ENCODE assay signal across 9 cellular contexts in the genomic region with DNA sequence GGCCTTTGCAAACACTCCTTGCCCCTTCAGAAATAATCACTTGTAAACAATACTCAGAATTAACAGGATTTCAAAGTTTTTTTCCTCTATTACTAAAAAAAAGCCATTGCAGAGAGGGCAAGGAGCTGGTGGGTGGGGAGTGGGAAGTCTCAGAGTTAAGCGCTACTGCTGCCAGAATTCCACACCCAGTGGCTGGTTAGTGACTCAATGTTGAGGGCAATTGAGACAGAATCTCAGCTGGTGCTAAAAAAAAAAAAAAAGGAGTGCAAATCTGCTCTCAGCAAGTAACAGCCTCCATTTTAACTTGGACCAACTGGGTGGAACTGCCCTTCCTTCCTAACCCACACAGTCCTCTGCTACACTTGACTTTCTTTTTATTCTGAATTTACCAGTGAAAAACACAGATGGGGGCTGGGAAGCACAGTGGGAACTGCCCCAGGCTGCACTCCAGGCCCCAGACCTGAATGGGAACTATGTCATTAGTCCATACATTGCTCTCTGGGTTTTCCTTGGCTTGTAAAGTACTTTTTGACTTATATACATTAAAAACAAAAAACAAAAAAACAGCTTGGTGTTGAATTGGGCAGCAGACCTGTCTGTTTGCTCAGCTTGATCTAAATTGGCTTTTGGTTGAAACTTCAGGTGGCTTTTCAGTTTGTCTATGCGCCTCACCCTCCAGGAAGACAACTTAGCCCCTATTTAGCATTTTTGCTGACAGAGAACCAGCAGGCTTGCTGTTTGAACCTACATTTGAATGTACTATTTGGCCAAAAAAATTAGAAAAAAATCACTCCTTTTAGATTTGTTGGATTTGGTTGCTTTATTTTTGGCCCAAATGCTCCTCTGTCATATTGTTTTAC.
DNase-seq lines count a peak whose midpoint lies in the region; ATAC-seq and TF ChIP-seq lines count a peak whose summit lies in the region.
"Had no signal": no experiment of that assay in that cellular context is flagged by ENCODE, and none has a peak within 500 bp of the region (broad histone marks: within the 10 kb centered on the region; RNA-seq: fewer than 3 reads in every experiment).

No MANE protein-coding gene starts in this region.

- in situ Hi-C loops in G401 (cut with HindIII; ENCODE audit: low sequenced_read_pairs): no loop called here

- H3K27me3 ChIP-seq in esophagus (ENCODE audit: control insufficient read depth in 1 of 2, insufficient read depth in 2 of 2, low read length in 2 of 2): no peaks in the 10 kb centered on the region
- no peaks in the 10 kb centered on the region for H3K27me3 ChIP-seq in parathyroid adenoma (ENCODE audit: control insufficient read depth, insufficient read depth, low read length)
- H3K27me3 ChIP-seq: SJSA1 had no signal

- H2AFZ ChIP-seq in parathyroid adenoma: peak overlapping the region; percentile 49

- H3K4me1 ChIP-seq in esophagus (ENCODE audit: control insufficient read depth in 2 of 2, insufficient read depth in 2 of 2, low read length in 1 of 2) (peaks cover 2% of the 10 kb centered on the region in 2 donors), parathyroid adenoma (peaks cover 36% of the 10 kb centered on the region)

- H3K4me2 ChIP-seq in parathyroid adenoma (ENCODE audit: low read length): peak overlapping the region; percentile 3

- no peak overlapping the region for H3K4me3 ChIP-seq in esophagus (ENCODE audit: low read depth in 1 of 2, low read length in 2 of 2)
- H3K4me3 ChIP-seq in parathyroid adenoma (ENCODE audit: low read depth, low read length): no peak overlapping the region
- H3K4me3 ChIP-seq: SJSA1 had no signal

- peak overlapping the region; percentile 68 to 88 for H3K27ac ChIP-seq in esophagus (ENCODE audit: low read depth in 2 of 2, low read length in 1 of 2)
- peak overlapping the region; percentile 10 for H3K27ac ChIP-seq in parathyroid adenoma
- H3K27ac ChIP-seq: SJSA1 had no signal

- DNase-seq in GOT3 (lab: John Stamatoyannopoulos, UW): peak; percentile 15
- peak; percentile 92 for DNase-seq in NCI-H69 (lab: John Stamatoyannopoulos, UW)
- DNase-seq in central memory CD4-positive, alpha-beta T cell: no peak
- no peak for DNase-seq in G401 (ENCODE audit: low spot score)
- DNase-seq in NCI-H2029 treated with DMSO at 0.1 percent for 48 hours (lab: John Stamatoyannopoulos, UW): no peak

- H3K79me2 ChIP-seq in parathyroid adenoma: no peaks in the 10 kb centered on the region

- H3K9me3 ChIP-seq in esophagus (ENCODE audit: control insufficient read depth in 2 of 2, insufficient read depth in 1 of 2, low read depth in 1 of 2, low read length in 1 of 2): no peaks in the 10 kb centered on the region
- H3K9me3 ChIP-seq in parathyroid adenoma (ENCODE audit: control insufficient read depth, low read length): no peaks in the 10 kb centered on the region
- H3K9me3 ChIP-seq: SJSA1 had no signal

- no peak for TF ChIP-seq CTCF in parathyroid adenoma (IDR thresholded peaks at IDR 0.05)

- ATAC-seq in HG03108 (IDR thresholded peaks at IDR 0.05; ENCODE audit: unreplicated experiment): no peak

- 62 to 63% methylated on average over 2 of the region's 2 CpGs for WGBS in esophagus, 2 donors

- H3K36me3 ChIP-seq in esophagus (ENCODE audit: control insufficient read depth in 2 of 2, insufficient read depth in 2 of 2, low read length in 1 of 2): no peaks in the 10 kb centered on the region
- no peaks in the 10 kb centered on the region for H3K36me3 ChIP-seq in parathyroid adenoma (ENCODE audit: control insufficient read depth, insufficient read depth, low read length)
- H3K36me3 ChIP-seq: SJSA1 had no signal

- H3K9ac ChIP-seq in parathyroid adenoma: no peak overlapping the region

Comparison
In these comparisons a context has a peak if more than half of its experiments do, and no peak if none do; other contexts are left out.
1. DNase-seq: peak in GOT3 (single experiment) and NCI-H69 (single experiment); none in central memory CD4-positive, alpha-beta T cell (single experiment), G401 (single experiment) and NCI-H2029 treated with DMSO at 0.1 percent for 48 hours (single experiment).